Comparison of ENCODE assay signal across 8 cellular contexts in the genomic region with DNA sequence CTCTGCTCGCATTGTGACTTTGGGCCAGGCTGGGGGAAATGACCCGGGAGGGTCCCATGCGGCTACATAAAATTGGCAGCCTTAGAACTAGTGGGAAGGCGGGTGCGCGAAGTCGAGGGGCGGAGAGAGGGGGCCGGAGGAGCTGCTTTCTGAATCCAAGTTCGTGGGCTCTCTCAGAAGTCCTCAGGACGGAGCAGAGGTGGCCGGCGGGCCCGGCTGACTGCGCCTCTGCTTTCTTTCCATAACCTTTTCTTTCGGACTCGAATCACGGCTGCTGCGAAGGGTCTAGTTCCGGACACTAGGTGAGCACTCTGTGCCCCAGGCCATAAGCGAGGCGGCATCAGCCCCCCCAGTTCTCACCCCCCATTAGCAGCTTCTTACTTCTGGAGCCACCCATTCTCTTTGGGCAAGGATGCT. TPM values are rescaled to one million over a fixed set of nuclear protein-coding genes. Genes with fewer than 3 reads are reported as not detected.
DNase-seq lines count a peak whose midpoint lies in the region; ATAC-seq and TF ChIP-seq lines count a peak whose summit lies in the region.

KAZALD1 (plus strand) TSS at position 176 of the 417 bp plus-strand sequence. CDS start 604 bp downstream, outside the sequence.

- H3K9me3 Mint-ChIP-seq in activated CD4-positive, alpha-beta T cell treated with anti-CD3 and anti-CD28 coated beads for 36 hours (ENCODE audit: low read depth), result no peaks in the 10 kb centered on the region

- H3K4me1 Mint-ChIP-seq in activated CD4-positive, alpha-beta T cell treated with anti-CD3 and anti-CD28 coated beads for 36 hours, result peaks cover 33% of the 10 kb centered on the region

- H3K27me3 Mint-ChIP-seq in activated CD4-positive, alpha-beta T cell treated with anti-CD3 and anti-CD28 coated beads for 36 hours, result peaks cover 30% of the 10 kb centered on the region

- peak within 1 kb of the TSS; percentile 82 for H3K4me3 Mint-ChIP-seq in activated CD4-positive, alpha-beta T cell treated with anti-CD3 and anti-CD28 coated beads for 36 hours

- WGBS in adrenal gland, 4 donors, result 66 to 76% (median 71%) methylated on average over 21 to 22 of the region's 22 CpGs
- 65 to 72% methylated on average over 22 of the region's 22 CpGs for WGBS in thyroid gland, 2 donors

- intact Hi-C loops in activated CD4-positive, alpha-beta T cell treated with anti-CD3 and anti-CD28 coated beads for 36 hours (cut with DNase I, micrococcal nuclease), result loop anchor here (1.0 to 10.0 kb wide), 5 partner anchors 47 to 721 kb away; partner anchors contain the start of genes BTRC (in 1 of the 2), DPCD (in 1 of the 2), NPM3 (in 1 of the 2) and POLL (in 1 of the 2)
- intact Hi-C loops in adrenal gland (cut with DNase I) (no loop called here), left colon (cut with DNase I, micrococcal nuclease) (no loop called here), thyroid gland (cut with DNase I) (no loop called here)

- H3K4me3 ChIP-seq in adrenal gland (peak within 1 kb of the TSS; percentile 66 to 99 (median 84)), thyroid gland (replicated peaks in 1 of 3) (peak within 1 kb of the TSS; percentile 30 to 93 (median 53))

- TF ChIP-seq CTCF in adrenal gland (IDR thresholded peaks at IDR 0.05), result no peak
- TF ChIP-seq CTCF in thyroid gland (IDR thresholded peaks at IDR 0.05), result no peak
- no peak for TF ChIP-seq CTCF in GM10248 (IDR thresholded peaks at IDR 0.05; ENCODE audit: control extremely low read depth, extremely low read depth, low read depth, missing control alignments)

- H3K9me3 ChIP-seq in adrenal gland (replicated peaks in 1 of 3), result no peaks in the 10 kb centered on the region
- H3K9me3 ChIP-seq in thyroid gland, result no peaks in the 10 kb centered on the region

- peaks cover 16% of the 10 kb centered on the region for H3K27me3 ChIP-seq in adrenal gland
- no peaks in the 10 kb centered on the region for H3K27me3 ChIP-seq in thyroid gland

- TF ChIP-seq POLR2A in adrenal gland (IDR thresholded peaks at IDR 0.05) (no peak), thyroid gland (IDR thresholded peaks at IDR 0.05) (no peak)

- CTCF ChIA-PET in activated CD4-positive, alpha-beta T cell treated with anti-CD3 and anti-CD28 coated beads for 36 hours (lab: Charles Lee), result interaction anchor here (0.7 to 22.9 kb wide), 7 partner anchors 20 to 601 kb away, joined by 3 to 526 read pairs (median 8); partner anchors contain the start of genes PDZD7 and SFXN3
- CTCF ChIA-PET in GM10248 (lab: Yijun Ruan, JAX), result interaction anchor here (1.1 to 23.4 kb wide), 7 partner anchors 21 to 153 kb away, joined by 3 to 855 read pairs (median 6); partner anchors contain the start of genes PDZD7 and SFXN3

- POLR2A ChIA-PET in activated CD4-positive, alpha-beta T cell treated with anti-CD3 and anti-CD28 coated beads for 36 hours (lab: Charles Lee), result interaction anchor here (0.8 kb wide), 1 partner anchor 72 kb away, joined by 3 read pairs; no protein-coding TSS in a partner anchor
- POLR2A ChIA-PET in GM10248 (lab: Yijun Ruan, JAX), result no interaction called here

- H3K36me3 Mint-ChIP-seq in activated CD4-positive, alpha-beta T cell treated with anti-CD3 and anti-CD28 coated beads for 36 hours (ENCODE audit: low read depth), result peaks cover 5% of the 10 kb centered on the region

- no peak for DNase-seq in activated CD4-positive, alpha-beta T cell treated with anti-CD3 and anti-CD28 coated beads for 36 hours
- no peak for DNase-seq in activated CD4-positive, alpha-beta T cell treated with anti-CD3 and anti-CD28 coated beads for 48 hours
- no peak for DNase-seq in adrenal gland
- DNase-seq in left colon, result no peak
- no peak for DNase-seq in thyroid gland
- no peak for DNase-seq in HPDE6-E6E7 (ENCODE audit: extremely low spot score)
- DNase-seq in GOT3 (lab: John Stamatoyannopoulos, UW), result no peak
- no peak for DNase-seq in GM10248 (ENCODE audit: extremely low spot score)

- peak within 1 kb of the TSS; percentile 91 to 99 (median 97) for H3K27ac ChIP-seq in adrenal gland
- H3K27ac ChIP-seq in thyroid gland, result peak within 1 kb of the TSS; percentile 85 to 100 (median 99)

- ATAC-seq in activated CD4-positive, alpha-beta T cell treated with anti-CD3 and anti-CD28 coated beads for 36 hours, result no peak
- no peak for ATAC-seq in left colon

- H3K27ac Mint-ChIP-seq in activated CD4-positive, alpha-beta T cell treated with anti-CD3 and anti-CD28 coated beads for 36 hours, result peak within 1 kb of the TSS; percentile 96

- peaks cover 17 to 39% of the 10 kb centered on the region in 2 donors for H3K4me1 ChIP-seq in adrenal gland (replicated peaks in 1 of 2)
- H3K4me1 ChIP-seq in thyroid gland, result peaks cover 33 to 46% of the 10 kb centered on the region in 2 donors

- no peaks in the 10 kb centered on the region for H3K36me3 ChIP-seq in adrenal gland (replicated peaks in 1 of 2)
- no peaks in the 10 kb centered on the region for H3K36me3 ChIP-seq in thyroid gland

RNA-seq across cellular contexts. Expression of gene KAZALD1, which starts in this region (rescaled TPM):
- total RNA-seq in activated CD4-positive, alpha-beta T cell treated with anti-CD3 and anti-CD28 coated beads for 36 hours, result under 1 TPM; 0.47 to 0.57 TPM
- 1 to 10 TPM; 1.3 to 5.4 (median 2.1) TPM for total RNA-seq in adrenal gland
- polyA plus RNA-seq in adrenal gland, result 1 to 10 TPM in 2 of 3 donors, under 1 TPM in 1; 0.55 to 3.9 (median 2.9) TPM
- 10 to 100 TPM; 17.7 to 21.0 TPM for total RNA-seq in left colon
- 1 to 10 TPM; 3.1 to 9.9 (median 6.3) TPM for total RNA-seq in thyroid gland

Comparison
In these comparisons a context has a peak if more than half of its experiments do, and no peak if none do; other contexts are left out.
1. intact Hi-C loops: an anchor here in activated CD4-positive, alpha-beta T cell treated with anti-CD3 and anti-CD28 coated beads for 36 hours (1.0 to 10.0 kb wide); none called in adrenal gland, left colon and thyroid gland.